Comparison of ENCODE assay signal across 8 cellular contexts in genomic region chr3:84547971-84548970, GRCh38.
DNase-seq lines count a peak whose midpoint lies in the region; ATAC-seq and TF ChIP-seq lines count a peak whose summit lies in the region.

No MANE protein-coding gene starts in this region.

- H3K9me3 ChIP-seq in cardiac muscle cell (ENCODE audit: low read depth) = no peaks in the 10 kb centered on the region

- H3K36me3 ChIP-seq in GM06990 (ENCODE audit: control insufficient read depth, insufficient read depth, low read length) = no peaks in the 10 kb centered on the region
- no peaks in the 10 kb centered on the region for H3K36me3 ChIP-seq in cardiac muscle cell

- H3K4me3 ChIP-seq in GM06990 (replicated peaks; ENCODE audit: low read depth, low read length) = no peak overlapping the region
- H3K4me3 ChIP-seq in cardiac muscle cell = no peak overlapping the region

- ATAC-seq in GM21576 (IDR thresholded peaks at IDR 0.05; ENCODE audit: unreplicated experiment) (peak; percentile 90), sciatic nerve (peak; percentile 66)

- no peaks in the 10 kb centered on the region for H3K4me1 ChIP-seq in cardiac muscle cell (ENCODE audit: low read depth)

- TF ChIP-seq CTCF in GM06990 (IDR thresholded peaks at IDR 0.05; ENCODE audit: insufficient read depth, low read length, poor library complexity, severe bottlenecking) (peak; percentile 47), cardiac muscle cell (IDR thresholded peaks at IDR 0.05; ENCODE audit: low read depth, low read length) (no peak)

- H3K27me3 ChIP-seq in GM06990 (replicated peaks; ENCODE audit: control insufficient read depth, insufficient read depth, low read length) (no peaks in the 10 kb centered on the region), cardiac muscle cell (no peaks in the 10 kb centered on the region)

- H3K27ac ChIP-seq in cardiac muscle cell = no peak overlapping the region

- DNase-seq in GM06990 (ENCODE audit: extremely low read depth, insufficient read length) = no peak
- peak; percentile 0 for DNase-seq in HT-29 (ENCODE audit: low spot score)
- DNase-seq in SHP77 treated with DMSO at 0.1 percent for 48 hours (lab: John Stamatoyannopoulos, UW) = peak; percentile 90
- peak; percentile 8 to 67 for DNase-seq in cardiac muscle cell (ENCODE audit: low read depth in 1 of 2, low spot score in 1 of 2)
- DNase-seq in sciatic nerve (ENCODE audit: low spot score) = no peak
- DNase-seq in activated T-cell treated with anti-CD3 and anti-CD28 coated beads, Interleukin-2, amount 50 U/mL, for 1 hour = no peak
- DNase-seq in NCI-H1694 treated with DMSO at 0.1 percent for 48 hours (lab: John Stamatoyannopoulos, UW) = no peak

- intact Hi-C loops in sciatic nerve (cut with DNase I) = no loop called here

Comparison
In these comparisons a context has a peak if more than half of its experiments do, and no peak if none do; other contexts are left out.
1. DNase-seq: peak in HT-29 (single experiment), SHP77 treated with DMSO at 0.1 percent for 48 hours (single experiment) and cardiac muscle cell (2 of 2); none in GM06990 (single experiment), sciatic nerve (single experiment), activated T-cell treated with anti-CD3 and anti-CD28 coated beads, Interleukin-2, amount 50 U/mL, for 1 hour (single experiment) and NCI-H1694 treated with DMSO at 0.1 percent for 48 hours (single experiment).